In genomic region chr21:32499249-32500055, GRCh38 we compare ENCODE assay signal across 11 cellular contexts.
DNase-seq lines count a peak whose midpoint lies in the region; ATAC-seq and TF ChIP-seq lines count a peak whose summit lies in the region.
"Had no signal": no experiment of that assay in that cellular context is flagged by ENCODE, and none has a peak within 500 bp of the region (broad histone marks: within the 10 kb centered on the region; RNA-seq: fewer than 3 reads in every experiment).

No MANE protein-coding gene starts in this region.

- peak overlapping the region in 1 of 59 donors; percentile 8 for H3K4me3 ChIP-seq in dorsolateral prefrontal cortex
- no peak overlapping the region for H3K4me3 ChIP-seq in tibial nerve

- H3K9me3 Mint-ChIP-seq in stimulated activated memory B cell treated with anti-CD40 and anti-IgM and Interleukin-4, amounts not matched to agents 10 μg/mL and 1 μg/mL and 100 μg/mL, for 72 hours, result peaks cover 4% of the 10 kb centered on the region
- H3K9me3 Mint-ChIP-seq in Calu3 (ENCODE audit: low read depth, unreplicated experiment), result no peaks in the 10 kb centered on the region

- TF ChIP-seq CTCF in dorsolateral prefrontal cortex (IDR thresholded peaks at IDR 0.05 in 54 of 56, conservative IDR thresholded peaks at IDR 0.05 in 2 of 56; ENCODE audit: low read depth in 1 of 56, partially characterized antibody in 56 of 56) (peak in 22 of 56 donors; percentile 7 to 47 (median 17)), tibial nerve (IDR thresholded peaks at IDR 0.05) (peak in 1 of 5 experiments; percentile 12), Calu3 (IDR thresholded peaks at IDR 0.05; ENCODE audit: unreplicated experiment) (no peak)

- H3K27me3 Mint-ChIP-seq in stimulated activated memory B cell treated with anti-CD40 and anti-IgM and Interleukin-4, amounts not matched to agents 10 μg/mL and 1 μg/mL and 100 μg/mL, for 72 hours, result no peaks in the 10 kb centered on the region
- H3K27me3 Mint-ChIP-seq in Calu3 (ENCODE audit: unreplicated experiment), result no peaks in the 10 kb centered on the region
- H3K27me3 Mint-ChIP-seq: activated T-helper 17 cell treated with anti-CD3 and anti-CD28 coated beads, Interleukin-2, amount 50 U/mL, for 72 hours had no signal

- H3K4me1 Mint-ChIP-seq in stimulated activated memory B cell treated with anti-CD40 and anti-IgM and Interleukin-4, amounts not matched to agents 10 μg/mL and 1 μg/mL and 100 μg/mL, for 72 hours, result no peaks in the 10 kb centered on the region
- H3K4me1 Mint-ChIP-seq in Calu3 (ENCODE audit: low read depth, unreplicated experiment), result no peaks in the 10 kb centered on the region
- H3K4me1 Mint-ChIP-seq: activated T-helper 17 cell treated with anti-CD3 and anti-CD28 coated beads, Interleukin-2, amount 50 U/mL, for 72 hours had no signal

- H3K4me3 Mint-ChIP-seq in stimulated activated memory B cell treated with anti-CD40 and anti-IgM and Interleukin-4, amounts not matched to agents 10 μg/mL and 1 μg/mL and 100 μg/mL, for 72 hours, result no peak overlapping the region
- H3K4me3 Mint-ChIP-seq in Calu3 (ENCODE audit: low read depth, unreplicated experiment), result no peak overlapping the region
- H3K4me3 Mint-ChIP-seq: activated T-helper 17 cell treated with anti-CD3 and anti-CD28 coated beads, Interleukin-2, amount 50 U/mL, for 72 hours had no signal

- 24 to 35% methylated on average over 14 of the region's 14 CpGs for WGBS in tibial nerve, 2 donors

- H3K36me3 Mint-ChIP-seq in stimulated activated memory B cell treated with anti-CD40 and anti-IgM and Interleukin-4, amounts not matched to agents 10 μg/mL and 1 μg/mL and 100 μg/mL, for 72 hours, result peaks cover 6% of the 10 kb centered on the region
- no peaks in the 10 kb centered on the region for H3K36me3 Mint-ChIP-seq in Calu3 (ENCODE audit: insufficient read depth, unreplicated experiment)

- no peak for TF ChIP-seq EP300 in tibial nerve (IDR thresholded peaks at IDR 0.05)

- no TSS peak for BruUV-seq in Calu3 (replicated peaks; lab: Mats Ljungman, UMichigan)

- H3K9me3 ChIP-seq in tibial nerve, result no peaks in the 10 kb centered on the region

- no peak overlapping the region for H3K27ac Mint-ChIP-seq in stimulated activated memory B cell treated with anti-CD40 and anti-IgM and Interleukin-4, amounts not matched to agents 10 μg/mL and 1 μg/mL and 100 μg/mL, for 72 hours
- no peak overlapping the region for H3K27ac Mint-ChIP-seq in Calu3 (ENCODE audit: unreplicated experiment)

- DNase-seq in NCI-H226 (peak; percentile 29), dorsolateral prefrontal cortex (no peak), tibial nerve (ENCODE audit: low spot score in 2 of 2) (no peak), NCI-H2227 treated with DMSO at 0.1 percent for 48 hours (lab: John Stamatoyannopoulos, UW) (no peak), Calu3 (no peak)
- DNase-seq: DMS79 treated with DMSO at 0.1 percent for 48 hours, NCI-H1105, occipital lobe had no signal

- TF ChIP-seq POLR2A in tibial nerve (IDR thresholded peaks at IDR 0.05), result no peak

- peak overlapping the region in 47 of 59 donors; percentile 11 to 81 (median 57) for H3K27ac ChIP-seq in dorsolateral prefrontal cortex
- peak overlapping the region; percentile 62 for H3K27ac ChIP-seq in layer of hippocampus (ENCODE audit: low read depth, low read length)
- peak overlapping the region in 3 of 4 donors; percentile 39 to 60 (median 50) for H3K27ac ChIP-seq in tibial nerve

- intact Hi-C loops in dorsolateral prefrontal cortex (cut with DNase I) (loop anchor here in 1 of 2 donors (5.0 kb wide), 1 partner anchor 82 kb away; no protein-coding TSS in a partner anchor), Calu3 (cut with micrococcal nuclease; ENCODE audit: unreplicated experiment) (no loop called here)

- ATAC-seq in stimulated activated memory B cell treated with anti-CD40 and anti-IgM and Interleukin-4, amounts not matched to agents 10 μg/mL and 1 μg/mL and 100 μg/mL, for 72 hours, result no peak
- ATAC-seq: activated T-helper 17 cell treated with anti-CD3 and anti-CD28 coated beads, Interleukin-2, amount 50 U/mL, for 72 hours had no signal

- CTCF ChIA-PET in Calu3 (lab: Charles Lee), result no interaction called here

- H3K27me3 ChIP-seq in dorsolateral prefrontal cortex, result no peaks in the 10 kb centered on the region
- H3K27me3 ChIP-seq in layer of hippocampus (ENCODE audit: control insufficient read depth, insufficient read depth, low read length), result no peaks in the 10 kb centered on the region
- H3K27me3 ChIP-seq in tibial nerve, result no peaks in the 10 kb centered on the region

- peaks cover 0 to 64% (median 0%) of the 10 kb centered on the region in 3 donors for H3K36me3 ChIP-seq in tibial nerve

- H3K4me1 ChIP-seq in tibial nerve, result peaks cover 0 to 21% (median 6%) of the 10 kb centered on the region in 4 donors
